In genomic region chr11:31325162-31325561, GRCh38 we compare ENCODE assay signal across 17 cellular contexts. TPM values are rescaled to one million over a fixed set of nuclear protein-coding genes. Genes with fewer than 3 reads are reported as not detected.
DNase-seq lines count a peak whose midpoint lies in the region; ATAC-seq and TF ChIP-seq lines count a peak whose summit lies in the region.
"Had no signal": no experiment of that assay in that cellular context is flagged by ENCODE, and none has a peak within 500 bp of the region (broad histone marks: within the 10 kb centered on the region; RNA-seq: fewer than 3 reads in every experiment).

No MANE protein-coding gene starts in this region.

- H3K4me1 ChIP-seq in SK-N-SH (ENCODE audit: control insufficient read depth in 1 of 2, insufficient read depth in 2 of 2, low read depth in 1 of 2, low read length in 1 of 2) = no peaks in the 10 kb centered on the region
- peaks cover 5% of the 10 kb centered on the region for H3K4me1 ChIP-seq in neural progenitor cell
- H3K4me1 ChIP-seq in OCI-LY7 (ENCODE audit: insufficient read depth, low read length, poor library complexity, severe bottlenecking) = no peaks in the 10 kb centered on the region
- H3K4me1 ChIP-seq: right lobe of liver had no signal

- POLR2A ChIA-PET in SK-N-SH (lab: Yijun Ruan, JAX) (no interaction called here), OCI-LY7 (lab: Charles Lee) (no interaction called here)

- TF ChIP-seq CTCF in SK-N-SH (IDR thresholded peaks at IDR 0.05) (no peak), neural progenitor cell (IDR thresholded peaks at IDR 0.05) (no peak), OCI-LY7 (conservative IDR thresholded peaks at IDR 0.05; ENCODE audit: low read length) (no peak)

- H3F3A ChIP-seq in SK-N-SH (replicated peaks; ENCODE audit: insufficient read depth) (no peaks in the 10 kb centered on the region), neural progenitor cell (ENCODE audit: low read depth) (no peaks in the 10 kb centered on the region)

- H3K27ac ChIP-seq in SK-N-SH (ENCODE audit: low read depth in 2 of 2, low read length in 1 of 2) = no peak overlapping the region
- no peak overlapping the region for H3K27ac ChIP-seq in neural progenitor cell
- H3K27ac ChIP-seq in OCI-LY7 (ENCODE audit: low read depth, low read length, poor library complexity, severe bottlenecking) = no peak overlapping the region
- H3K27ac ChIP-seq: 22Rv1, KMS-11, right lobe of liver, thoracic aorta had no signal

- H3K9me2 ChIP-seq in SK-N-SH = no peaks in the 10 kb centered on the region
- H3K9me2 ChIP-seq in OCI-LY7 (ENCODE audit: insufficient read depth, low read length) = no peaks in the 10 kb centered on the region

- H3K9me3 Mint-ChIP-seq in neural progenitor cell = peaks cover 9% of the 10 kb centered on the region

- CTCF ChIA-PET in SK-N-SH (lab: Yijun Ruan, JAX) (no interaction called here), OCI-LY7 (lab: Charles Lee; ENCODE audit: unreplicated experiment) (no interaction called here)

- intact Hi-C loops in sciatic nerve (cut with DNase I) (no loop called here), OCI-LY7 (cut with micrococcal nuclease; ENCODE audit: unreplicated experiment) (no loop called here)

- H3K36me3 Mint-ChIP-seq in neural progenitor cell = peaks cover 17% of the 10 kb centered on the region

- H4K20me1 ChIP-seq in SK-N-SH (ENCODE audit: insufficient read depth) (no peaks in the 10 kb centered on the region), neural progenitor cell (ENCODE audit: low read depth) (no peaks in the 10 kb centered on the region), OCI-LY7 (ENCODE audit: insufficient read depth, low read length) (no peaks in the 10 kb centered on the region)

- H3K4me2 ChIP-seq in SK-N-SH = no peak overlapping the region
- H3K4me2 ChIP-seq in neural progenitor cell = no peak overlapping the region
- H3K4me2 ChIP-seq in OCI-LY7 (ENCODE audit: low read length) = no peak overlapping the region
- H3K4me2 ChIP-seq: KMS-11 had no signal

- H3K4me3 ChIP-seq in SK-N-SH (ENCODE audit: low read depth in 2 of 2, low read length in 1 of 2) (no peak overlapping the region), neural progenitor cell (no peak overlapping the region), OCI-LY7 (ENCODE audit: low read depth, low read length, poor library complexity, severe bottlenecking) (no peak overlapping the region)
- H3K4me3 ChIP-seq: mucosa of descending colon, right lobe of liver, thoracic aorta had no signal

- no peak for ATAC-seq in SK-N-SH treated with all-trans-retinoic acid at 6 μM for 48 hours
- peak; percentile 42 for ATAC-seq in sciatic nerve
- ATAC-seq: mucosa of descending colon, Panc1, right lobe of liver had no signal

- H3K9ac ChIP-seq in SK-N-SH (no peak overlapping the region), neural progenitor cell (no peak overlapping the region)
- H3K9ac ChIP-seq: KMS-11 had no signal

- H3K27me3 Mint-ChIP-seq in neural progenitor cell (ENCODE audit: insufficient read depth, low read depth) = no peaks in the 10 kb centered on the region

- DNase-seq in SK-N-SH = no peak
- peak; percentile 17 for DNase-seq in RPMI7951 (ENCODE audit: low read depth)
- peak; percentile 76 for DNase-seq in fibroblast of gingiva (ENCODE audit: low read depth)
- no peak for DNase-seq in sciatic nerve (ENCODE audit: low spot score)
- DNase-seq in neural progenitor cell (ENCODE audit: low spot score) = no peak
- DNase-seq in OCI-LY7 (ENCODE audit: low spot score) = no peak
- no peak for DNase-seq in NCI-H1694 (lab: John Stamatoyannopoulos, UW)
- DNase-seq: activated naive CD8-positive, alpha-beta T cell treated with anti-CD3 and anti-CD28 coated beads for 36 hours; DMS79 treated with DMSO at 0.1 percent for 48 hours; effector CD4-positive, alpha-beta T cell; mucosa of descending colon; right lobe of liver had no signal

- no peak for TF ChIP-seq RAD21 in SK-N-SH (IDR thresholded peaks at IDR 0.05; ENCODE audit: low read length)

- H3K27me3 ChIP-seq in SK-N-SH (ENCODE audit: insufficient read depth) (no peaks in the 10 kb centered on the region), neural progenitor cell (no peaks in the 10 kb centered on the region)
- H3K27me3 ChIP-seq: right lobe of liver had no signal

- BruUV-seq in OCI-LY7 (replicated peaks; lab: Mats Ljungman, UMichigan) = no TSS peak

- H3K4me3 Mint-ChIP-seq in neural progenitor cell = no peak overlapping the region
- H3K4me3 Mint-ChIP-seq: activated naive CD8-positive, alpha-beta T cell treated with anti-CD3 and anti-CD28 coated beads for 36 hours had no signal

- H3K36me3 ChIP-seq in SK-N-SH (replicated peaks in 1 of 2; ENCODE audit: control insufficient read depth in 1 of 2, insufficient read depth in 2 of 2, low read length in 1 of 2) (no peaks in the 10 kb centered on the region), neural progenitor cell (no peaks in the 10 kb centered on the region), OCI-LY7 (ENCODE audit: insufficient read depth, low read length) (no peaks in the 10 kb centered on the region)
- H3K36me3 ChIP-seq: right lobe of liver, thoracic aorta had no signal

- H3K9me3 ChIP-seq in SK-N-SH (no peaks in the 10 kb centered on the region), neural progenitor cell (ENCODE audit: low read depth) (no peaks in the 10 kb centered on the region), OCI-LY7 (ENCODE audit: low read length) (no peaks in the 10 kb centered on the region)
- H3K9me3 ChIP-seq: mucosa of descending colon, right lobe of liver, thoracic aorta had no signal

- no peak for TF ChIP-seq EP300 in SK-N-SH (IDR thresholded peaks at IDR 0.05; ENCODE audit: borderline replicate concordance in 1 of 2, low read depth in 1 of 2, low read length in 1 of 2)

- no peaks in the 10 kb centered on the region for H3K4me1 Mint-ChIP-seq in neural progenitor cell
- H3K4me1 Mint-ChIP-seq: activated naive CD8-positive, alpha-beta T cell treated with anti-CD3 and anti-CD28 coated beads for 36 hours had no signal

- no peak overlapping the region for H3K27ac Mint-ChIP-seq in neural progenitor cell
- H3K27ac Mint-ChIP-seq: activated naive CD8-positive, alpha-beta T cell treated with anti-CD3 and anti-CD28 coated beads for 36 hours had no signal

- H3K79me2 ChIP-seq in SK-N-SH (ENCODE audit: insufficient read depth) = no peaks in the 10 kb centered on the region
- H3K79me2 ChIP-seq in neural progenitor cell (ENCODE audit: low read depth) = no peaks in the 10 kb centered on the region
- no peaks in the 10 kb centered on the region for H3K79me2 ChIP-seq in OCI-LY7 (ENCODE audit: insufficient read depth, low read depth, low read length)

- H2AFZ ChIP-seq in SK-N-SH (ENCODE audit: low read depth) (no peak overlapping the region), neural progenitor cell (replicated peaks) (no peak overlapping the region), OCI-LY7 (ENCODE audit: low read length) (no peak overlapping the region)

TF ChIP-seq in SK-N-SH, 30 proteins besides CTCF, POLR2A, EP300 and RAD21:
- TF ChIP-seq TAF1 (IDR thresholded peaks at IDR 0.05; ENCODE audit: borderline replicate concordance, low read depth, low read length) = no peak
- TF ChIP-seq USF1 (IDR thresholded peaks at IDR 0.05; ENCODE audit: borderline replicate concordance, low read depth) = peak; percentile 13; the same call in 1 of the 2 replicates
- no peak for TF ChIP-seq SMC3 (IDR thresholded peaks at IDR 0.05; ENCODE audit: low read depth, low read length)

TF ChIP-seq in SK-N-SH treated with all-trans-retinoic acid at 6 μM for 48 hours, 23 proteins besides CTCF, POLR2A, EP300 and RAD21 (continues in another document):
- TF ChIP-seq ZFP30 (CRISPR knock-in tag; IDR thresholded peaks at IDR 0.05) (no peak), BACH2 (CRISPR knock-in tag; IDR thresholded peaks at IDR 0.05; ENCODE audit: borderline replicate concordance) (no peak), ZFP3 (CRISPR knock-in tag; IDR thresholded peaks at IDR 0.05) (no peak), PATZ1 (CRISPR knock-in tag; IDR thresholded peaks at IDR 0.05; ENCODE audit: borderline replicate concordance) (no peak), CSDC2 (CRISPR knock-in tag; IDR thresholded peaks at IDR 0.05) (no peak)

RNA-seq across cellular contexts. Expression of gene DCDC1, which starts 44.4 kb away (rescaled TPM):
- polyA plus RNA-seq in SK-N-SH (2012; rRNA removed) = 0.12 and 0.18 TPM in 2 replicates
- polyA plus RNA-seq in SK-N-SH (2012; cell fraction: cytosol; rRNA removed) = 0.04 and 0.08 TPM in 2 replicates
- 0.12 and 0.23 TPM in 2 replicates for polyA plus RNA-seq in SK-N-SH (2012; cell fraction: nucleus; rRNA removed)
- total RNA-seq in RPMI7951 (2014; rRNA removed; shearing (Covaris generic)) = under 0.01 TPM in 1 of 2 replicates, not detected in the other
- total RNA-seq in sciatic nerve = 1.2 TPM
- 3.4 and 5.0 TPM in 2 replicates for total RNA-seq in neural progenitor cell (ENCODE audit: low replicate concordance)
- 0.13 TPM in 1 of 2 replicates, not detected in the other for total RNA-seq in OCI-LY7 (2014; rRNA removed; shearing (Covaris generic))
- total RNA-seq in OCI-LY7 (2022) = not detected in 2 replicates
- total RNA-seq: thoracic aorta had no signal

RNA-seq across cellular contexts. Expression of gene DNAJC24, which starts 44.5 kb away (rescaled TPM):
- polyA plus RNA-seq in SK-N-SH (2012; rRNA removed) = 6.2 and 8.8 TPM in 2 replicates
- polyA plus RNA-seq in SK-N-SH (2012; cell fraction: cytosol; rRNA removed) = 7.7 and 9.6 TPM in 2 replicates
- polyA plus RNA-seq in SK-N-SH (2012; cell fraction: nucleus; rRNA removed) = 6.4 and 18.2 TPM in 2 replicates
- 13.5 and 15.1 TPM in 2 replicates for total RNA-seq in RPMI7951 (2014; rRNA removed; shearing (Covaris generic))
- 16.7 TPM for total RNA-seq in sciatic nerve
- 52.2 and 80.9 TPM in 2 replicates for total RNA-seq in neural progenitor cell (ENCODE audit: low replicate concordance)
- total RNA-seq in OCI-LY7 (2014; rRNA removed; shearing (Covaris generic)) = 11.6 and 12.8 TPM in 2 replicates
- 16.2 and 16.3 TPM in 2 replicates for total RNA-seq in OCI-LY7 (2022)

Comparison
In these comparisons a context has a peak if more than half of its experiments do, and no peak if none do; other contexts are left out.
1. DNase-seq: peak in RPMI7951 (single experiment) and fibroblast of gingiva (single experiment); none in SK-N-SH (single experiment), sciatic nerve (single experiment), neural progenitor cell (single experiment), OCI-LY7 (single experiment) and NCI-H1694 (single experiment).